In the genomic region with DNA sequence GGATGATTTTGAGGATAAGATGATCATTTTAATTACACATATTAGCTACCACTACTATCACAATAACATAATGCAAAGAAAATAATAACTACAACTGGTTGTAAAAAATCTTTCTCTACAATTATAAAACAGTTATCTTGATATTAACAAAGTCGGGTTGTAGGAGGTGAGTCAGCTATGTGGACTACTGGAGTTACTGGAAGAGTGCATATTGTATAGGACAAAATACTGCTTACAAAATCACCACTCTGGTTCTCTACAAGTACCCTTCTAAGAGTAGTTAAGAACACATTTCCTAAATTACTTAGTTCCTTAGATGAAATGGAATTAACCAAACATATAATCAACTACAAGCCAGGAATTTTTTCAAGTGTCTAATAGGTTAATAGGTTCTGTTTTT, we compare ENCODE assay signal across 7 cellular contexts.
"Had no signal": no experiment of that assay in that cellular context is flagged by ENCODE, and none has a peak within 500 bp of the region (broad histone marks: within the 10 kb centered on the region; RNA-seq: fewer than 3 reads in every experiment).

No MANE protein-coding gene starts in this region.

- H3K27ac ChIP-seq: GM23248, HL-60 had no signal

- ATAC-seq: HepG2 had no signal

- DNase-seq: GM23248, GOT3, H9, HCEC 1CT, KBM-7 had no signal

- H3K4me3 ChIP-seq: GM23248 had no signal
